ENCODE assay signal across 1 cellular context in the genomic region with DNA sequence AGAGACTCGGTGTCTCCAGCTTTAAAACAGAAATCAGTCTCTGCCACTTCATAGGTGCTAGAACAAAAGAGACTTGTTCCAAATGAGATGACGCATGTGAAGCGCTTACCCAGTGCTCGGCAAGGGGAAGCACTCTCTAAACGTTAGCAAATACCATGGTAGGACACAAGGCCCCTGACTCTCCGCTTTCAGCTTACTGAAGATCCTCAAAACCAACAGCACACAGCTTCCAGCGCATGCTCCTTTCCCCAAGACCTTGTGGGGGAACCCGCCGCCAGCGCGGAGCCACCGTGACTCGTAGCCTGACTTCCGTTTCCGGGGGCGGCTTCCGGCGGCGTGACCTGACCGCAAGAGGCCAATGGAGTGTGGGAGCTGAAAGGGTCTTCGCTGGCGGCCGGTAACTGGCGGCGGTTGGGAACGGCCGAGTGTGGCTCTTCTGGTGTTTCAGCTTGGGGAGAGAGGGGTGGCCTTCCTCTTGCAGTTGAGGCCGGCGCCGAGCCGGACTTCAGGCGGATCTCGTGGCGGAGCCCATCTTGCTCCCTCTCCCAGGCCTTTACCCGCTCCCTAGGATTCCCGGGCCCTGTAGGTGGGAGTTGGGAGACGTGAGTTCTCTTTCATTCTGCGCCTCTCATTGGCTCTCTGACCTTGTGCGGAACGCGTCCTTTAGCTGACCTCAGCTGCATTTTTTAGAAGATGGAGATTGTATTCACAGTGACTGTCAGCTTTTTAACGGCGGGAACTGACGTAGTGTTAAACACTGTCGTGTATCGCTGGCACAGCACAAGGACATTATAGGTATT.
TF ChIP-seq lines count a peak whose summit lies in the region.

A gene with protein sequence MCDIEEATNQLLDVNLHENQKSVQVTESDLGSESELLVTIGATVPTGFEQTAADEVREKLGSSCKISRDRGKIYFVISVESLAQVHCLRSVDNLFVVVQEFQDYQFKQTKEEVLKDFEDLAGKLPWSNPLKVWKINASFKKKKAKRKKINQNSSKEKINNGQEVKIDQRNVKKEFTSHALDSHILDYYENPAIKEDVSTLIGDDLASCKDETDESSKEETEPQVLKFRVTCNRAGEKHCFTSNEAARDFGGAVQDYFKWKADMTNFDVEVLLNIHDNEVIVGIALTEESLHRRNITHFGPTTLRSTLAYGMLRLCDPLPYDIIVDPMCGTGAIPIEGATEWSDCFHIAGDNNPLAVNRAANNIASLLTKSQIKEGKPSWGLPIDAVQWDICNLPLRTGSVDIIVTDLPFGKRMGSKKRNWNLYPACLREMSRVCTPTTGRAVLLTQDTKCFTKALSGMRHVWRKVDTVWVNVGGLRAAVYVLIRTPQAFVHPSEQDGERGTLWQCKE (plus strand): TSS at position 324 of the 800 bp plus-strand sequence. CDS start 2,015 bp downstream, outside the sequence.

TF ChIP-seq in HepG2, 621 proteins besides CTCF, POLR2A, EP300 and RAD21 (continued from another document and continues in another):
- TF ChIP-seq, protein P1, sequence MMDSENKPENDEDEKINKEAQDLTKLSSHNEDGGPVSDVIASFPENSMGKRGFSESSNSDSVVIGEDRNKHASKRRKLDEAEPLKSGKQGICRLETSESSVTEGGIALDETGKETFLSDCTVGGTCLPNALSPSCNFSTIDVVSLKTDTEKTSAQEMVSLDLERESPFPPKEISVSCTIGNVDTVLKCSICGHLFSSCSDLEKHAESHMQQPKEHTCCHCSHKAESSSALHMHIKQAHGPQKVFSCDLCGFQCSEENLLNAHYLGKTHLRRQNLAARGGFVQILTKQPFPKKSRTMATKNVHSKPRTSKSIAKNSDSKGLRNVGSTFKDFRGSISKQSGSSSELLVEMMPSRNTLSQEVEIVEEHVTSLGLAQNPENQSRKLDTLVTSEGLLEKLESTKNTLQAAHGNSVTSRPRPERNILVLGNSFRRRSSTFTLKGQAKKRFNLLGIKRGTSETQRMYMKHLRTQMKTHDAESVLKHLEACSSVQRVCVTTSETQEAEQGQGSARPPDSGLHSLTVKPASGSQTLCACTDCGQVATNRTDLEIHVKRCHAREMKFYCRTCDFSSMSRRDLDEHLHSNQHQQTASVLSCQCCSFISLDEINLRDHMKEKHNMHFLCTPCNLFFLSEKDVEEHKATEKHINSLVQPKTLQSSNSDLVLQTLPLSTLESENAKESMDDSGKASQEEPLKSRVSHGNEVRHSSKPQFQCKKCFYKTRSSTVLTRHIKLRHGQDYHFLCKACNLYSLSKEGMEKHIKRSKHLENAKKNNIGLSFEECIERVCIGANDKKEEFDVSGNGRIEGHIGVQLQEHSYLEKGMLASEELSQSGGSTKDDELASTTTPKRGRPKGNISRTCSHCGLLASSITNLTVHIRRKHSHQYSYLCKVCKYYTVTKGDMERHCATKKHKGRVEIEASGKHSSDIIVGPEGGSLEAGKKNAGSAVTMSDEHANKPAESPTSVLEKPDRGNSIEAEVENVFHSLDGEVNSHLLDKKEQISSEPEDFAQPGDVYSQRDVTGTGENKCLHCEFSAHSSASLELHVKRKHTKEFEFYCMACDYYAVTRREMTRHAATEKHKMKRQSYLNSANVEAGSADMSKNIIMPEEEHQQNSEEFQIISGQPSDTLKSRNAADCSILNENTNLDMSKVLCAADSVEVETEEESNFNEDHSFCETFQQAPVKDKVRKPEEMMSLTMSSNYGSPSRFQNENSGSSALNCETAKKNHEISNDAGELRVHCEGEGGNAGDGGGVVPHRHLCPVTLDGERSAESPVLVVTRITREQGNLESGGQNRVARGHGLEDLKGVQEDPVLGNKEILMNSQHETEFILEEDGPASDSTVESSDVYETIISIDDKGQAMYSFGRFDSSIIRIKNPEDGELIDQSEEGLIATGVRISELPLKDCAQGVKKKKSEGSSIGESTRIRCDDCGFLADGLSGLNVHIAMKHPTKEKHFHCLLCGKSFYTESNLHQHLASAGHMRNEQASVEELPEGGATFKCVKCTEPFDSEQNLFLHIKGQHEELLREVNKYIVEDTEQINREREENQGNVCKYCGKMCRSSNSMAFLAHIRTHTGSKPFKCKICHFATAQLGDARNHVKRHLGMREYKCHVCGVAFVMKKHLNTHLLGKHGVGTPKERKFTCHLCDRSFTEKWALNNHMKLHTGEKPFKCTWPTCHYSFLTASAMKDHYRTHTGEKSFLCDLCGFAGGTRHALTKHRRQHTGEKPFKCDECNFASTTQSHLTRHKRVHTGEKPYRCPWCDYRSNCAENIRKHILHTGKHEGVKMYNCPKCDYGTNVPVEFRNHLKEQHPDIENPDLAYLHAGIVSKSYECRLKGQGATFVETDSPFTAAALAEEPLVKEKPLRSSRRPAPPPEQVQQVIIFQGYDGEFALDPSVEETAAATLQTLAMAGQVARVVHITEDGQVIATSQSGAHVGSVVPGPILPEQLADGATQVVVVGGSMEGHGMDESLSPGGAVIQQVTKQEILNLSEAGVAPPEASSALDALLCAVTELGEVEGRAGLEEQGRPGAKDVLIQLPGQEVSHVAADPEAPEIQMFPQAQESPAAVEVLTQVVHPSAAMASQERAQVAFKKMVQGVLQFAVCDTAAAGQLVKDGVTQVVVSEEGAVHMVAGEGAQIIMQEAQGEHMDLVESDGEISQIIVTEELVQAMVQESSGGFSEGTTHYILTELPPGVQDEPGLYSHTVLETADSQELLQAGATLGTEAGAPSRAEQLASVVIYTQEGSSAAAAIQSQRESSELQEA (CRISPR knock-in tag; IDR thresholded peaks at IDR 0.05; ENCODE audit: not compliant biosample characterization): peak; percentile 65
- TF ChIP-seq MEIS1 (CRISPR knock-in tag; IDR thresholded peaks at IDR 0.05; ENCODE audit: borderline replicate concordance): peak; percentile 50
- TF ChIP-seq, protein P2, sequence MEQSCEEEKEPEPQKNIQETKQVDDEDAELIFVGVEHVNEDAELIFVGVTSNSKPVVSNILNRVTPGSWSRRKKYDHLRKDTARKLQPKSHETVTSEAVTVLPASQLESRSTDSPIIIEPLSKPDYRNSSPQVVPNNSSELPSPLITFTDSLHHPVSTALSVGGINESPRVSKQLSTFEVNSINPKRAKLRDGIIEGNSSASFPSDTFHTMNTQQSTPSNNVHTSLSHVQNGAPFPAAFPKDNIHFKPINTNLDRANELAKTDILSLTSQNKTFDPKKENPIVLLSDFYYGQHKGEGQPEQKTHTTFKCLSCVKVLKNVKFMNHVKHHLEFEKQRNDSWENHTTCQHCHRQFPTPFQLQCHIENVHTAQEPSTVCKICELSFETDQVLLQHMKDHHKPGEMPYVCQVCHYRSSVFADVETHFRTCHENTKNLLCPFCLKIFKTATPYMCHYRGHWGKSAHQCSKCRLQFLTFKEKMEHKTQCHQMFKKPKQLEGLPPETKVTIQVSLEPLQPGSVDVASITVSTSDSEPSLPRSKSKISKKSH (CRISPR knock-in tag; IDR thresholded peaks at IDR 0.05; ENCODE audit: borderline replicate concordance): peak; percentile 85
- no peak for TF ChIP-seq SYNCRIP (IDR thresholded peaks at IDR 0.05; ENCODE audit: insufficient read depth, low read depth, low read length)
- no peak for TF ChIP-seq GTF2F1 (IDR thresholded peaks at IDR 0.05; ENCODE audit: low read length)
- no peak; the same call in 1 of the 2 replicates for TF ChIP-seq ZNF572 (CRISPR knock-in tag; IDR thresholded peaks at IDR 0.05)
- peak; percentile 75 for TF ChIP-seq ZBTB7B (CRISPR knock-in tag; IDR thresholded peaks at IDR 0.05)
- TF ChIP-seq KMT2B (CRISPR knock-in tag; IDR thresholded peaks at IDR 0.05): peak; percentile 93
- TF ChIP-seq SPEN (CRISPR knock-in tag; IDR thresholded peaks at IDR 0.05; ENCODE audit: low read depth): peak; percentile 96
- peak; percentile 93 for TF ChIP-seq ZNF232 (CRISPR knock-in tag; IDR thresholded peaks at IDR 0.05; ENCODE audit: borderline replicate concordance)
- TF ChIP-seq ZFP41 (CRISPR knock-in tag; IDR thresholded peaks at IDR 0.05; ENCODE audit: borderline replicate concordance): peak; percentile 88; the same call in 1 of the 2 replicates
- TF ChIP-seq, protein P3, sequence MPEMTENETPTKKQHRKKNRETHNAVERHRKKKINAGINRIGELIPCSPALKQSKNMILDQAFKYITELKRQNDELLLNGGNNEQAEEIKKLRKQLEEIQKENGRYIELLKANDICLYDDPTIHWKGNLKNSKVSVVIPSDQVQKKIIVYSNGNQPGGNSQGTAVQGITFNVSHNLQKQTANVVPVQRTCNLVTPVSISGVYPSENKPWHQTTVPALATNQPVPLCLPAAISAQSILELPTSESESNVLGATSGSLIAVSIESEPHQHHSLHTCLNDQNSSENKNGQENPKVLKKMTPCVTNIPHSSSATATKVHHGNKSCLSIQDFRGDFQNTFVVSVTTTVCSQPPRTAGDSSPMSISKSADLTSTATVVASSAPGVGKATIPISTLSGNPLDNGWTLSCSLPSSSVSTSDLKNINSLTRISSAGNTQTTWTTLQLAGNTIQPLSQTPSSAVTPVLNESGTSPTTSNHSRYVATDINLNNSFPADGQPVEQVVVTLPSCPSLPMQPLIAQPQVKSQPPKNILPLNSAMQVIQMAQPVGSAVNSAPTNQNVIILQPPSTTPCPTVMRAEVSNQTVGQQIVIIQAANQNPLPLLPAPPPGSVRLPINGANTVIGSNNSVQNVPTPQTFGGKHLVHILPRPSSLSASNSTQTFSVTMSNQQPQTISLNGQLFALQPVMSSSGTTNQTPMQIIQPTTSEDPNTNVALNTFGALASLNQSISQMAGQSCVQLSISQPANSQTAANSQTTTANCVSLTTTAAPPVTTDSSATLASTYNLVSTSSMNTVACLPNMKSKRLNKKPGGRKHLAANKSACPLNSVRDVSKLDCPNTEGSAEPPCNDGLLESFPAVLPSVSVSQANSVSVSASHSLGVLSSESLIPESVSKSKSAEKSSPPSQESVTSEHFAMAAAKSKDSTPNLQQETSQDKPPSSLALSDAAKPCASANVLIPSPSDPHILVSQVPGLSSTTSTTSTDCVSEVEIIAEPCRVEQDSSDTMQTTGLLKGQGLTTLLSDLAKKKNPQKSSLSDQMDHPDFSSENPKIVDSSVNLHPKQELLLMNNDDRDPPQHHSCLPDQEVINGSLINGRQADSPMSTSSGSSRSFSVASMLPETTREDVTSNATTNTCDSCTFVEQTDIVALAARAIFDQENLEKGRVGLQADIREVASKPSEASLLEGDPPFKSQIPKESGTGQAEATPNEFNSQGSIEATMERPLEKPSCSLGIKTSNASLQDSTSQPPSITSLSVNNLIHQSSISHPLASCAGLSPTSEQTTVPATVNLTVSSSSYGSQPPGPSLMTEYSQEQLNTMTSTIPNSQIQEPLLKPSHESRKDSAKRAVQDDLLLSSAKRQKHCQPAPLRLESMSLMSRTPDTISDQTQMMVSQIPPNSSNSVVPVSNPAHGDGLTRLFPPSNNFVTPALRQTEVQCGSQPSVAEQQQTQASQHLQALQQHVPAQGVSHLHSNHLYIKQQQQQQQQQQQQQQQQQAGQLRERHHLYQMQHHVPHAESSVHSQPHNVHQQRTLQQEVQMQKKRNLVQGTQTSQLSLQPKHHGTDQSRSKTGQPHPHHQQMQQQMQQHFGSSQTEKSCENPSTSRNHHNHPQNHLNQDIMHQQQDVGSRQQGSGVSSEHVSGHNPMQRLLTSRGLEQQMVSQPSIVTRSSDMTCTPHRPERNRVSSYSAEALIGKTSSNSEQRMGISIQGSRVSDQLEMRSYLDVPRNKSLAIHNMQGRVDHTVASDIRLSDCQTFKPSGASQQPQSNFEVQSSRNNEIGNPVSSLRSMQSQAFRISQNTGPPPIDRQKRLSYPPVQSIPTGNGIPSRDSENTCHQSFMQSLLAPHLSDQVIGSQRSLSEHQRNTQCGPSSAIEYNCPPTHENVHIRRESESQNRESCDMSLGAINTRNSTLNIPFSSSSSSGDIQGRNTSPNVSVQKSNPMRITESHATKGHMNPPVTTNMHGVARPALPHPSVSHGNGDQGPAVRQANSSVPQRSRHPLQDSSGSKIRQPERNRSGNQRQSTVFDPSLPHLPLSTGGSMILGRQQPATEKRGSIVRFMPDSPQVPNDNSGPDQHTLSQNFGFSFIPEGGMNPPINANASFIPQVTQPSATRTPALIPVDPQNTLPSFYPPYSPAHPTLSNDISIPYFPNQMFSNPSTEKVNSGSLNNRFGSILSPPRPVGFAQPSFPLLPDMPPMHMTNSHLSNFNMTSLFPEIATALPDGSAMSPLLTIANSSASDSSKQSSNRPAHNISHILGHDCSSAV (CRISPR knock-in tag; IDR thresholded peaks at IDR 0.05; ENCODE audit: borderline replicate concordance): no peak
- no peak for TF ChIP-seq KDM6A (CRISPR knock-in tag; IDR thresholded peaks at IDR 0.05; ENCODE audit: low read depth)
- TF ChIP-seq, protein P4, sequence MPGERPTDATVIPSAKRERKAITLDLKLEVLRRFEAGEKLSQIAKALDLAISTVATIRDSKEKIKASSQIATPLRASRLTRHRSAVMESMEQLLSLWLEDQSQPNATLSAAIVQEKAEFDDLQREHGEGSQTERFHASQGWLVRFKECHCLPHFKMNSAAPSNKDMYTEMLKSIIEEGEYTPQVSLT (CRISPR knock-in tag; IDR thresholded peaks at IDR 0.05; ENCODE audit: borderline replicate concordance, low read depth): no peak
- 0 out of 2 replicates have a peak, but pooled peaks have one; percentile 23 for TF ChIP-seq FOXK2 (IDR thresholded peaks at IDR 0.05)
- TF ChIP-seq PCBP2 (optimal IDR thresholded peaks at IDR 0.05; ENCODE audit: low read depth, low read length, poor library complexity, severe bottlenecking): no peak
- TF ChIP-seq, protein P5, sequence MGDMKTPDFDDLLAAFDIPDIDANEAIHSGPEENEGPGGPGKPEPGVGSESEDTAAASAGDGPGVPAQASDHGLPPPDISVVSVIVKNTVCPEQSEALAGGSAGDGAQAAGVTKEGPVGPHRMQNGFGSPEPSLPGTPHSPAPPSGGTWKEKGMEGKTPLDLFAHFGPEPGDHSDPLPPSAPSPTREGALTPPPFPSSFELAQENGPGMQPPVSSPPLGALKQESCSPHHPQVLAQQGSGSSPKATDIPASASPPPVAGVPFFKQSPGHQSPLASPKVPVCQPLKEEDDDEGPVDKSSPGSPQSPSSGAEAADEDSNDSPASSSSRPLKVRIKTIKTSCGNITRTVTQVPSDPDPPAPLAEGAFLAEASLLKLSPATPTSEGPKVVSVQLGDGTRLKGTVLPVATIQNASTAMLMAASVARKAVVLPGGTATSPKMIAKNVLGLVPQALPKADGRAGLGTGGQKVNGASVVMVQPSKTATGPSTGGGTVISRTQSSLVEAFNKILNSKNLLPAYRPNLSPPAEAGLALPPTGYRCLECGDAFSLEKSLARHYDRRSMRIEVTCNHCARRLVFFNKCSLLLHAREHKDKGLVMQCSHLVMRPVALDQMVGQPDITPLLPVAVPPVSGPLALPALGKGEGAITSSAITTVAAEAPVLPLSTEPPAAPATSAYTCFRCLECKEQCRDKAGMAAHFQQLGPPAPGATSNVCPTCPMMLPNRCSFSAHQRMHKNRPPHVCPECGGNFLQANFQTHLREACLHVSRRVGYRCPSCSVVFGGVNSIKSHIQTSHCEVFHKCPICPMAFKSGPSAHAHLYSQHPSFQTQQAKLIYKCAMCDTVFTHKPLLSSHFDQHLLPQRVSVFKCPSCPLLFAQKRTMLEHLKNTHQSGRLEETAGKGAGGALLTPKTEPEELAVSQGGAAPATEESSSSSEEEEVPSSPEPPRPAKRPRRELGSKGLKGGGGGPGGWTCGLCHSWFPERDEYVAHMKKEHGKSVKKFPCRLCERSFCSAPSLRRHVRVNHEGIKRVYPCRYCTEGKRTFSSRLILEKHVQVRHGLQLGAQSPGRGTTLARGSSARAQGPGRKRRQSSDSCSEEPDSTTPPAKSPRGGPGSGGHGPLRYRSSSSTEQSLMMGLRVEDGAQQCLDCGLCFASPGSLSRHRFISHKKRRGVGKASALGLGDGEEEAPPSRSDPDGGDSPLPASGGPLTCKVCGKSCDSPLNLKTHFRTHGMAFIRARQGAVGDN (CRISPR knock-in tag; IDR thresholded peaks at IDR 0.05): peak; percentile 100
- peak; percentile 82; the same call in 1 of the 2 replicates for TF ChIP-seq ZNF343 (CRISPR knock-in tag; IDR thresholded peaks at IDR 0.05)
- no peak for TF ChIP-seq ZNF775 (CRISPR knock-in tag; IDR thresholded peaks at IDR 0.05; ENCODE audit: borderline replicate concordance)
- TF ChIP-seq SIX4 (CRISPR knock-in tag; IDR thresholded peaks at IDR 0.05): peak; percentile 31; the same call in 1 of the 2 replicates
- peak; percentile 55; the same call in 1 of the 2 replicates for TF ChIP-seq GATA4 (IDR thresholded peaks at IDR 0.05; ENCODE audit: borderline replicate concordance, low read depth)
- no peak for TF ChIP-seq DPF2 (CRISPR knock-in tag; IDR thresholded peaks at IDR 0.05; ENCODE audit: borderline replicate concordance, low read depth)
- peak; percentile 93 for TF ChIP-seq GATAD1 (CRISPR knock-in tag; IDR thresholded peaks at IDR 0.05)
